Comparison of ENCODE assay signal across 8 cellular contexts in the genomic region with DNA sequence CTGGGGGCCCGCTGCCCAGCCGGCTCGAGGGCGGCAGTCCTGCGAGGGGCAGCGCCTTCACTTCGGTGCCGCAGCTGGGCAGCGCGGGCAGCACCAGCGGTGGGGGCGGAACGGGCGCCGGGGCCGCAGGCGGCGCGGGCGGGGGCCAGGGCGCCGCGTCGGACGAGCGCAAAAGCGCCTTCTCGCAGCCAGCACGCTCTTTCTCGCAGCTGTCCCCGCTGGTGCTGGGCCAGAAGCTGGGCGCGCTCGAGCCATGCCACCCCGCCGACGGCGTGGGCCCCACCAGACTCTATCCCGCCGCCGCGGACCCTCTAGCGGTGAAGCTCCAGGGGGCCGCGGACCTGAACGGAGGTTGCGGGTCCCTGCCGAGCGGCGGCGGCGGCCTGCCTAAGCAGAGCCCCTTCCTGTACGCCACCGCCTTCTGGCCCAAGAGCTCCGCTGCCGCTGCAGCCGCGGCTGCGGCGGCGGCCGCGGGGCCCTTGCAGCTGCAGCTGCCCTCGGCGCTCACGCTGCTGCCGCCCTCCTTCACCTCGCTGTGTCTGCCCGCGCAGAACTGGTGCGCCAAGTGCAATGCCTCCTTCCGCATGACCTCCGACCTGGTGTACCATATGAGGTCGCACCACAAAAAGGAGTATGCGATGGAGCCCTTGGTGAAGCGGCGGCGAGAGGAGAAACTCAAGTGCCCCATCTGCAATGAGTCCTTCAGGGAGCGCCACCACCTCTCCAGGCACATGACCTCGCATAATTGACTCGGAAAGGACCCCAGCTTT. TPM values are rescaled to one million over a fixed set of nuclear protein-coding genes. Genes with fewer than 3 reads are reported as not detected.
DNase-seq lines count a peak whose midpoint lies in the region; ATAC-seq, FAIRE-seq and TF ChIP-seq lines count a peak whose summit lies in the region.

No MANE protein-coding gene starts in this region.

- peak overlapping the region; percentile 80 for H3K4me3 Mint-ChIP-seq in activated CD4-positive, alpha-beta T cell treated with anti-CD3 and anti-CD28 coated beads, Interleukin-2, amount 10 ng/mL, durations not matched to agents 7 days and 5 days
- peak overlapping the region; percentile 81 for H3K4me3 Mint-ChIP-seq in endothelial cell (ENCODE audit: unreplicated experiment)
- H3K4me3 Mint-ChIP-seq in naive thymus-derived CD8-positive, alpha-beta T cell = peak overlapping the region; percentile 85 to 97 (median 93)

- POLR2A ChIA-PET in activated CD4-positive, alpha-beta T cell treated with anti-CD3 and anti-CD28 coated beads, Interleukin-2, amount 10 ng/mL, durations not matched to agents 7 days and 5 days (lab: Charles Lee) = no interaction called here
- POLR2A ChIA-PET in naive thymus-derived CD8-positive, alpha-beta T cell (lab: Charles Lee) = interaction anchor here (0.5 to 3.7 kb wide), 14 partner anchors 10 to 1428 kb away, joined by 3 to 32 read pairs (median 4); a partner anchor contains a TSS

- peak overlapping the region; percentile 85 for H3K27ac Mint-ChIP-seq in activated CD4-positive, alpha-beta T cell treated with anti-CD3 and anti-CD28 coated beads, Interleukin-2, amount 10 ng/mL, durations not matched to agents 7 days and 5 days
- H3K27ac Mint-ChIP-seq in endothelial cell (ENCODE audit: unreplicated experiment) = no peak overlapping the region
- H3K27ac Mint-ChIP-seq in naive thymus-derived CD8-positive, alpha-beta T cell = peak overlapping the region; percentile 49 to 93 (median 86)

- no peak for TF ChIP-seq CTCF in endothelial cell (IDR thresholded peaks at IDR 0.05; ENCODE audit: unreplicated experiment)

- no peak for FAIRE-seq in urothelium cell line (lab: Jason Lieb, UNC)

- peaks cover 17% of the 10 kb centered on the region for H3K36me3 Mint-ChIP-seq in activated CD4-positive, alpha-beta T cell treated with anti-CD3 and anti-CD28 coated beads, Interleukin-2, amount 10 ng/mL, durations not matched to agents 7 days and 5 days (ENCODE audit: low read depth)
- peaks cover 31% of the 10 kb centered on the region for H3K36me3 Mint-ChIP-seq in endothelial cell (ENCODE audit: low read depth, unreplicated experiment)
- H3K36me3 Mint-ChIP-seq in naive thymus-derived CD8-positive, alpha-beta T cell = no peaks in the 10 kb centered on the region

- ATAC-seq in GM21528 (IDR thresholded peaks at IDR 0.05; ENCODE audit: low FRiP score, unreplicated experiment) (peak; percentile 66), GM18517 (IDR thresholded peaks at IDR 0.05; ENCODE audit: unreplicated experiment) (no peak)
- peak; percentile 65 to 66 for ATAC-seq in naive thymus-derived CD8-positive, alpha-beta T cell

- no peaks in the 10 kb centered on the region for H3K9me3 Mint-ChIP-seq in activated CD4-positive, alpha-beta T cell treated with anti-CD3 and anti-CD28 coated beads, Interleukin-2, amount 10 ng/mL, durations not matched to agents 7 days and 5 days
- H3K9me3 Mint-ChIP-seq in endothelial cell (ENCODE audit: unreplicated experiment) = no peaks in the 10 kb centered on the region
- no peaks in the 10 kb centered on the region for H3K9me3 Mint-ChIP-seq in naive thymus-derived CD8-positive, alpha-beta T cell

- H3K4me3 ChIP-seq in Jurkat, Clone E6-1 (ENCODE audit: low read length) = peak overlapping the region; percentile 60

- peaks cover 40% of the 10 kb centered on the region for H3K27me3 Mint-ChIP-seq in activated CD4-positive, alpha-beta T cell treated with anti-CD3 and anti-CD28 coated beads, Interleukin-2, amount 10 ng/mL, durations not matched to agents 7 days and 5 days
- peaks cover 29% of the 10 kb centered on the region for H3K27me3 Mint-ChIP-seq in endothelial cell (ENCODE audit: unreplicated experiment)
- H3K27me3 Mint-ChIP-seq in naive thymus-derived CD8-positive, alpha-beta T cell = peaks cover 7 to 14% (median 7%) of the 10 kb centered on the region in 5 donors

- peaks cover 19% of the 10 kb centered on the region for H3K4me1 Mint-ChIP-seq in activated CD4-positive, alpha-beta T cell treated with anti-CD3 and anti-CD28 coated beads, Interleukin-2, amount 10 ng/mL, durations not matched to agents 7 days and 5 days
- peaks cover 38% of the 10 kb centered on the region for H3K4me1 Mint-ChIP-seq in endothelial cell (ENCODE audit: unreplicated experiment)
- peaks cover 15 to 22% (median 16%) of the 10 kb centered on the region in 4 donors for H3K4me1 Mint-ChIP-seq in naive thymus-derived CD8-positive, alpha-beta T cell

- peak; percentile 67 for DNase-seq in ELF-1 (ENCODE audit: low read depth, low spot score)
- DNase-seq in Jurkat, Clone E6-1 (ENCODE audit: low read depth, low spot score) = peak; percentile 52
- DNase-seq in activated CD4-positive, alpha-beta T cell treated with anti-CD3 and anti-CD28 coated beads, Interleukin-2, amount 10 ng/mL, durations not matched to agents 7 days and 5 days = peak; percentile 61
- peak; percentile 44 for DNase-seq in endothelial cell (ENCODE audit: low spot score)
- DNase-seq in naive thymus-derived CD8-positive, alpha-beta T cell = peak in 9 of 10 donors; percentile 35 to 72 (median 49)
- no peak for DNase-seq in urothelium cell line (ENCODE audit: low spot score)

- CTCF ChIA-PET in activated CD4-positive, alpha-beta T cell treated with anti-CD3 and anti-CD28 coated beads, Interleukin-2, amount 10 ng/mL, durations not matched to agents 7 days and 5 days (lab: Charles Lee) = interaction anchor here (0.9 to 4.3 kb wide), 21 partner anchors 10 to 1605 kb away, joined by 3 to 33 read pairs (median 5); a partner anchor contains a TSS

RNA-seq across cellular contexts. Expression of a gene that starts 5.7 kb away (rescaled TPM):
- polyA plus RNA-seq in Jurkat, Clone E6-1 (2012; ENCODE audit: insufficient read depth, insufficient read length) = 4.6 TPM
- total RNA-seq in activated CD4-positive, alpha-beta T cell treated with anti-CD3 and anti-CD28 coated beads, Interleukin-2, amount 10 ng/mL, durations not matched to agents 7 days and 5 days = 1 to 10 TPM; 4.8 to 5.2 TPM
- 30.5 TPM for total RNA-seq in endothelial cell (ENCODE audit: unreplicated experiment)
- 10 to 100 TPM; 11.1 to 11.5 TPM for total RNA-seq in naive thymus-derived CD8-positive, alpha-beta T cell
- 1 to 10 TPM in 1 of 3 donors, under 1 TPM in 2; 0.55 to 1.8 (median 0.76) TPM for polyA plus RNA-seq in naive thymus-derived CD8-positive, alpha-beta T cell
